ENCODE assay signal across 8 cellular contexts in the genomic region with DNA sequence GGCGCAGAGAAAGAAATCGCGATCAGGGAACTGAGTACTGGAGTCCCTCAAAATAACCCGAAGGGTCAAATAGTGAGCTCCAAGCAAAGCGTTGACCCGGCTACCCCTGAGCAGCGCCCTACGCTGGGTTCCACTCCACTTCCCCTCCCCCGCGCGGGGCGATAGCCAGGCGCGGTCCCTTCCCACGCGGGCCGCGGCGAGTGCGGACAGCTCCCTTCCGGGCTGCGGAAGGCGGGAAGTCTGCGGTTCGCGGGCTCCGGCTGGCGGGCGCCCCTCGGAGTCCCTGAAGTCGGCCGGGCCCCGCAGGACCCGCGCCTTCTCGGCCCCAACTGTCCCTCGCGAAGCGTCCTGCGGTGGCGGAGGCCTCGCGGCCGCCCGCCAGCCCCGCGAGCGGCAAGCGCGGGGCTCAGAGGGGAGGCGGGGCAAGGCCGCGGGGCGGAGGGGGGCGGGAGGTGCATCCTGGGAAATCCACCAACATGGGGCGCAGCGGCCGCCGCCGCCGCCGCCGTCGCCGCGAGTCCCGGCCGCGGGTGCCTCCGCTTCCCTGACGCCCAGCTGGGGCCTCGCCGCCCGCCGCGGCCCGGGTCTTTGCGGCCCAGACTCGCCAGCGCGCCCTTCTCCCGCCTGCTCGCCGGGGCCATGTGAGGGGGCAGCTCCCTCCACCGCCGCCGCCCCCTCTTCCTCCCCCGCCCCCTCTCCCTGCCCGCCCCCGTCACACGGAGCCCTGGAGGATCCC. TPM values are rescaled to one million over a fixed set of nuclear protein-coding genes. Genes with fewer than 3 reads are reported as not detected.
DNase-seq lines count a peak whose midpoint lies in the region; FAIRE-seq and TF ChIP-seq lines count a peak whose summit lies in the region.

A gene (plus strand): TSS at position 457 of the 736 bp plus-strand sequence. CDS start 315 bp downstream, outside the sequence.

- TF ChIP-seq CTCF in NB4 (IDR thresholded peaks at IDR 0.05; ENCODE audit: low read depth, low read length) (no peak), retinal pigment epithelial cell (conservative IDR thresholded peaks at IDR 0.05; ENCODE audit: low read depth, low read length) (no peak)

- TF ChIP-seq POLR2A in GM12891 (IDR thresholded peaks at IDR 0.05; ENCODE audit: low read depth, low read length) (peak; percentile 58; the same call in 1 of the 2 replicates), NB4 (IDR thresholded peaks at IDR 0.05; ENCODE audit: extremely low read depth, insufficient read length) (peak; percentile 74)

- POLR2A ChIA-PET in HEK293T (lab: Yijun Ruan, JAX), result interaction anchor here (0.6 to 2.4 kb wide), 12 partner anchors 10 to 309 kb away, joined by 3 to 8 read pairs (median 4); a partner anchor contains a TSS

- peak; percentile 77 for DNase-seq in GM12891 (ENCODE audit: insufficient read length, low spot score)
- DNase-seq in HEK293T (ENCODE audit: extremely low spot score), result peak; percentile 74
- peak; percentile 88 for DNase-seq in NB4 (ENCODE audit: low read depth)
- peak; percentile 60 for DNase-seq in T-helper 9 cell
- peak; percentile 84 for DNase-seq in astrocyte of the hippocampus (ENCODE audit: low read depth, low spot score)
- peak; percentile 81 to 82 for DNase-seq in hippocampal formation (lab: John Stamatoyannopoulos, UW)
- DNase-seq in retinal pigment epithelial cell (ENCODE audit: low read depth), result no peak
- no peak for DNase-seq in DMS153 (lab: John Stamatoyannopoulos, UW)

- CTCF ChIA-PET in HEK293T (lab: Yijun Ruan, JAX), result interaction anchor here (0.6 to 1.0 kb wide), 2 partner anchors 83 to 480 kb away, joined by 3 read pairs; no protein-coding TSS in a partner anchor

- peak; percentile 85 for FAIRE-seq in GM12891 (lab: Jason Lieb, UNC)

- H3K4me3 ChIP-seq in NB4 (ENCODE audit: low read depth, low read length) (peak within 1 kb of the TSS; percentile 76), retinal pigment epithelial cell (ENCODE audit: low read length) (peak within 1 kb of the TSS; percentile 83)

TF ChIP-seq in GM12891, 5 proteins besides CTCF, POLR2A, EP300 and RAD21:
- no peak for TF ChIP-seq SPI1 (IDR thresholded peaks at IDR 0.05; ENCODE audit: low read depth, low read length)
- TF ChIP-seq POLR2AphosphoS5 (IDR thresholded peaks at IDR 0.05; ENCODE audit: low read depth, low read length), result 0 out of 2 replicates have a peak, but pooled peaks have one; percentile 46
- TF ChIP-seq PAX5 (IDR thresholded peaks at IDR 0.05; ENCODE audit: insufficient read depth, low read length, severe bottlenecking), result no peak
- TF ChIP-seq TAF1 (IDR thresholded peaks at IDR 0.05; ENCODE audit: low read depth, low read length), result no peak

TF ChIP-seq in HEK293T, 16 proteins besides CTCF, POLR2A, EP300 and RAD21:
- TF ChIP-seq FOXM1 (IDR thresholded peaks at IDR 0.05; ENCODE audit: borderline replicate concordance) (peak; percentile 55; the same call in 1 of the 2 replicates), L3MBTL2 (conservative IDR thresholded peaks at IDR 0.05) (peak; percentile 68), NFRKB (IDR thresholded peaks at IDR 0.05) (no peak), ZNF384 (IDR thresholded peaks at IDR 0.05) (no peak)

RNA-seq across cellular contexts. Expression of the gene that starts here (rescaled TPM):
- 2.4 TPM for polyA plus RNA-seq in GM12891 (2012; ENCODE audit: low read depth, missing spikeins)

Comparison
In these comparisons a context has a peak if more than half of its experiments do, and no peak if none do; other contexts are left out.
1. DNase-seq: peak in GM12891 (single experiment), HEK293T (single experiment), NB4 (single experiment), T-helper 9 cell (single experiment), astrocyte of the hippocampus (single experiment) and hippocampal formation (2 of 2); none in retinal pigment epithelial cell (single experiment) and DMS153 (single experiment).